Comparison of ENCODE assay signal across 29 cellular contexts in genomic region chr7:79064187-79064823, GRCh38.
"Had no signal": no experiment of that assay in that cellular context is flagged by ENCODE, and none has a peak within 500 bp of the region (broad histone marks: within the 10 kb centered on the region; RNA-seq: fewer than 3 reads in every experiment).

No MANE protein-coding gene starts in this region.

- H3K27me3 ChIP-seq: body of pancreas, dorsolateral prefrontal cortex, gastroesophageal sphincter, uterus had no signal

- H3K36me3 ChIP-seq: gastroesophageal sphincter, lower lobe of right lung, thoracic aorta, uterus had no signal

- H3K4me1 ChIP-seq: body of pancreas, gastroesophageal sphincter, lower lobe of right lung, uterus had no signal

- H3K27ac ChIP-seq: body of pancreas, coronary artery, gastroesophageal sphincter, lower lobe of right lung, skin epidermis, thoracic aorta, uterus had no signal

- H3K4me3 ChIP-seq: body of pancreas, coronary artery, dorsolateral prefrontal cortex, gastroesophageal sphincter, lower lobe of right lung, mucosa of descending colon, skin epidermis, thoracic aorta, uterus had no signal

- FAIRE-seq: kidney had no signal

- ATAC-seq: activated T-cell treated with anti-CD3 and anti-CD28 coated beads, Interleukin-2, amount 50 U/mL, for 4 hours; activated T-helper 17 cell treated with anti-CD3 and anti-CD28 coated beads, Interleukin-2, amount 50 U/mL, for 72 hours; body of pancreas; gastroesophageal sphincter; lower lobe of right lung; mucosa of descending colon; natural killer cell treated with Interleukin-12 subunit alpha and Interleukin-12 subunit beta and Interleukin-15 and Interleukin-18, amount 100 ng/mL, for 72 hours; sciatic nerve; stimulated activated effector memory CD8-positive, alpha-beta T cell treated with anti-CD3 and anti-CD28 coated beads, Interleukin-12 subunit alpha, Interleukin-12 subunit beta, amount 100 ng/mL, for 72 hours had no signal

- H3K9me3 ChIP-seq: body of pancreas, mucosa of descending colon, thoracic aorta, uterus had no signal

- DNase-seq: activated CD4-positive, alpha-beta memory T cell treated with anti-CD3 and anti-CD28 coated beads, Interleukin-2, amount 10 ng/mL, durations not matched to agents 7 days and 5 days; activated CD4-positive, alpha-beta T cell treated with anti-CD3 and anti-CD28 coated beads, Interleukin-2, amount 10 ng/mL, durations not matched to agents 24 days and 14 days; activated CD4-positive, CD25-positive, alpha-beta regulatory T cell treated with anti-CD3 and anti-CD28 coated beads, Interleukin-2, amount 50 U/mL, for 72 hours; activated CD8-positive, alpha-beta memory T cell treated with anti-CD3 and anti-CD28 coated beads, Interleukin-2, amount 50 U/mL, for 48 hours; activated gamma-delta T cell treated with Interleukin-2 at 50 U/mL for 16 hours; activated naive CD4-positive, alpha-beta T cell treated with anti-CD3 and anti-CD28 coated beads, Interleukin-2, amount 50 U/mL, for 16 hours; activated T-cell treated with anti-CD3 and anti-CD28 coated beads, Interleukin-2, amount 50 U/mL, for 4 hours; amniotic stem cell; body of pancreas; cerebellar nuclear complex; dorsolateral prefrontal cortex; effector memory CD4-positive, alpha-beta T cell; hippocampal formation; kidney; lower lobe of right lung; mesenchymal stem cell; mucosa of descending colon; stimulated activated CD4-positive, alpha-beta T cell treated with anti-CD3 and anti-CD28 coated beads, Interleukin-4, amount 100 ng/mL, for 24 hours; T1000; trophoblast cell; uterus had no signal
